ENCODE assay signal across 20 cellular contexts in the genomic region with DNA sequence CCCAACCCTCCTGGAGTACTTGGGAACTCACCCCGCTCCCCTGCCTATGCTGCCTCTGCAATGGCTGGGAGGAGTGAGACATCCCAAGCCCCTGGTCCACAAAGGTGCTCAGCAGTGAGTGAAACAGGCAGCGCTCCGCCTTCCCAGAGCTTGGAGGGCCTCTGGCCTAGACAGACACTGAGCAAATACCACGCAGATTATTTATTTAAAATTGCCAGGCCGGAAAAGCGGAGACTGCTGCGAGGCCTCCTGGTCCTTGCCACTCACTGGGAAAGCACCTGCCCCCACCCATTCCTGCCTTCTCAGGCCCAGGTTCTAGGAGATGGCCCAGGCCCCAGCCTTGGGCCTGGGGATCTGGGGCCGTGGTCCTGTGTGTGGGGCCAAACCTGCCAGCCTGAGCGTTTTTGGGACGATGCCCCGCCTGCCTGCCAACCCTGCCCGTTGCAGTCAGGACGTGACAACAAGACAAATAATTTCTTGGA. TPM values are rescaled to one million over a fixed set of nuclear protein-coding genes. Genes with fewer than 3 reads are reported as not detected.
DNase-seq lines count a peak whose midpoint lies in the region; ATAC-seq, FAIRE-seq and TF ChIP-seq lines count a peak whose summit lies in the region.
"Had no signal": no experiment of that assay in that cellular context is flagged by ENCODE, and none has a peak within 500 bp of the region (broad histone marks: within the 10 kb centered on the region; RNA-seq: fewer than 3 reads in every experiment).

No MANE protein-coding gene starts in this region.

- FAIRE-seq in pancreas (lab: Jason Lieb, UNC), result no peak
- FAIRE-seq: A204.1, GM12892, GM18507, K562 had no signal

- H3K4me3 ChIP-seq in SJCRH30 (peak overlapping the region; percentile 25), pancreas (no peak overlapping the region)
- H3K4me3 ChIP-seq: K562 had no signal

- H3K4me1 Mint-ChIP-seq in glutamatergic neuron (ENCODE audit: low read depth, unreplicated experiment), result peaks cover 32% of the 10 kb centered on the region
- H3K4me1 Mint-ChIP-seq: CD4-positive, alpha-beta memory T cell had no signal

- H3K4me1 ChIP-seq in SJCRH30 (peaks cover 8% of the 10 kb centered on the region; the same call in 1 of the 2 replicates), pancreas (peaks cover 10 to 15% (median 11%) of the 10 kb centered on the region in 3 donors)

- ATAC-seq in pancreas, result peak; percentile 57 to 80 (median 72)

- H3K36me3 Mint-ChIP-seq in glutamatergic neuron (ENCODE audit: unreplicated experiment), result no peaks in the 10 kb centered on the region
- H3K36me3 Mint-ChIP-seq: CD4-positive, alpha-beta memory T cell had no signal

- no peaks in the 10 kb centered on the region for H3K9me3 ChIP-seq in SJCRH30 (replicated peaks)
- H3K9me3 ChIP-seq in pancreas, result no peaks in the 10 kb centered on the region

- no peak overlapping the region for H3K4me3 Mint-ChIP-seq in glutamatergic neuron (ENCODE audit: unreplicated experiment)
- H3K4me3 Mint-ChIP-seq: CD4-positive, alpha-beta memory T cell had no signal

- TF ChIP-seq CTCF in C4-2B (conservative IDR thresholded peaks at IDR 0.05) (no peak), glutamatergic neuron (IDR thresholded peaks at IDR 0.05; ENCODE audit: partially characterized antibody, unreplicated experiment) (no peak), pancreas (IDR thresholded peaks at IDR 0.05) (no peak)

- H3K27me3 ChIP-seq in SJCRH30, result no peaks in the 10 kb centered on the region
- no peaks in the 10 kb centered on the region for H3K27me3 ChIP-seq in pancreas

- H3K27ac ChIP-seq in C4-2B (peak overlapping the region; percentile 46), SJCRH30 (peak overlapping the region; percentile 76), pancreas (peak overlapping the region; percentile 76 to 86 (median 84))

- peaks cover 14% of the 10 kb centered on the region for H3K27me3 Mint-ChIP-seq in glutamatergic neuron (ENCODE audit: unreplicated experiment)
- H3K27me3 Mint-ChIP-seq: CD4-positive, alpha-beta memory T cell had no signal

- H3K9me3 Mint-ChIP-seq in glutamatergic neuron (ENCODE audit: unreplicated experiment), result peaks cover 12% of the 10 kb centered on the region
- H3K9me3 Mint-ChIP-seq: CD4-positive, alpha-beta memory T cell had no signal

- WGBS in pancreas, 2 donors, result 29 to 32% methylated on average over 13 of the region's 13 CpGs

- peak overlapping the region; percentile 83 for H3K27ac Mint-ChIP-seq in glutamatergic neuron (ENCODE audit: unreplicated experiment)
- H3K27ac Mint-ChIP-seq: CD4-positive, alpha-beta memory T cell had no signal

- H3K36me3 ChIP-seq in SJCRH30 (no peaks in the 10 kb centered on the region), pancreas (no peaks in the 10 kb centered on the region)

- DNase-seq in SJCRH30, result peak in 1 of 2 experiments; percentile 40
- DNase-seq in glutamatergic neuron, result no peak
- DNase-seq in pancreas, result peak; percentile 60 to 81 (median 68)
- DNase-seq in DMS153 (lab: John Stamatoyannopoulos, UW), result no peak
- DNase-seq in activated gamma-delta T cell (lab: John Stamatoyannopoulos, UW), result no peak
- DNase-seq in GM03348 (ENCODE audit: low spot score), result no peak
- DNase-seq: CD4-positive, alpha-beta memory T cell; GOT3; NCI-H1092 treated with DMSO at 0.1 percent for 48 hours; NCI-H1694 treated with DMSO at 0.1 percent for 48 hours; NCI-H2107; NCI-H510A treated with DMSO at 0.1 percent for 48 hours; NCI-H82 had no signal

- intact Hi-C loops in pancreas (cut with DNase I), result no loop called here

RNA-seq across cellular contexts. Expression of a gene that starts 17.4 kb away (rescaled TPM):
- total RNA-seq in SJCRH30 (2014; rRNA removed; shearing (Covaris generic)), result 0.18 TPM in 1 of 2 replicates, not detected in the other
- total RNA-seq in glutamatergic neuron (ENCODE audit: unreplicated experiment) (26.3 TPM), pancreas (under 1 TPM; 0.13 to 0.97 (median 0.31) TPM)
- polyA plus RNA-seq in pancreas, result under 1 TPM; 0.38 to 0.52 TPM
- total RNA-seq: RPMI7951 had no signal
- polyA plus RNA-seq: BJ had no signal

RNA-seq across cellular contexts. Expression of a gene that starts 49.2 kb away (rescaled TPM):
- 3,269 and 3,693 TPM in 2 replicates for total RNA-seq in SJCRH30 (2014; rRNA removed; shearing (Covaris generic))
- 600 TPM for total RNA-seq in glutamatergic neuron (ENCODE audit: unreplicated experiment)
- total RNA-seq in pancreas, result 100 to 1,000 TPM; 412 to 942 (median 582) TPM
- polyA plus RNA-seq in pancreas, result 100 to 1,000 TPM; 671 to 793 TPM

Comparison
In these comparisons a context has a peak if more than half of its experiments do, and no peak if none do; other contexts are left out.
1. DNase-seq: peak in pancreas (6 of 6); none in glutamatergic neuron (single experiment), DMS153 (single experiment), activated gamma-delta T cell (single experiment) and GM03348 (single experiment).
2. RNA of a gene that starts 17.4 kb away (total RNA-seq): 26.3 TPM in glutamatergic neuron (single experiment); 0.13 to 0.97 TPM in pancreas and 0.18 TPM in SJCRH30; every median in the first group is over 10 times any median in the second.
3. Peak in every context shown above with its lines, with median percentiles within 50 percentile points of each other: H3K27ac ChIP-seq.